In the genomic region with DNA sequence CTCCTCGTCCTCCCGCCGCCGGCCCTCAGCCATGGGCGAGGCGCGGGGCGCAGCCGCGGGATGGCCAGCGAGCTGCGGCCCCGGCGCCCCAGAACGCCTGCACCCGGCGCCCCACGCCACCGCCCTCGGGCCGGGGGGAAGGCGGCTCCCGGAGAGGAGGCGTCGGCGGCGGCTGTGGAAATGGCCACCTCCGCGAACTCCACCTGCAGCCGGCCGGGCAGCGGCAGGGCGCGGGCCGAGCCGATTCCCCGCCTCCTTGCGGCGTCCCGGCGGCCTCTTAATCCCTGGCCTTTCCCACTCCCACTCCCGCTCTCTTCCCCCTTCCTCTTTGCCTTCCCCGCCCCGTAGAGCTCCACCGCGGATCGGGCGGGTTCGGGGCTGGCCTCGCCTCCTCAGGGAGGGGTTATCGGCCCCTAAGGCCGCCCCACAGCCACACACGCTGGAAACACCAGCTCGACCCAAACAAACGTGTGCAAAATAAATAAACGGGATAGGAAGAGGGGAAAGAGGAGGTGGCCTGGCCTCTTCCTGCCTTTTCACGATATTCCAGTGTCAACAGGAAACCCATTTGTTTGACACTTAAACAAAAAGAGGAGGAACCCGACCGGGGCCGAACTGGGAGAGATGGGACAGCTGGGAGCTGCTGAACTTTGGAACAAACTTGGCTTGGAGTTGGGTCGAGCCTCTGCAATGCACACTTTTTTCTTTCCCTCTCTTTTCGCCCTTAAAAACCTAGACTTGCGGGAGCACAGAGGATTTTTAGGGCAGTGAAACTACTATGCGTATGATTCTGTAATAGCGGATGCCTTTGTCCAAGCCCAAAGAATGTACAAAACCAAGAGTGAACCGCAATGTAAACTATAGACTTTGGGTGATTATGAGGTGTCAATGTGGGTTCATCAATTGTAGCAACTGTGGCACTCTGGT, we compare ENCODE assay signal across 8 cellular contexts. TPM values are rescaled to one million over a fixed set of nuclear protein-coding genes. Genes with fewer than 3 reads are reported as not detected.
DNase-seq lines count a peak whose midpoint lies in the region; ATAC-seq and TF ChIP-seq lines count a peak whose summit lies in the region.

A gene with protein sequence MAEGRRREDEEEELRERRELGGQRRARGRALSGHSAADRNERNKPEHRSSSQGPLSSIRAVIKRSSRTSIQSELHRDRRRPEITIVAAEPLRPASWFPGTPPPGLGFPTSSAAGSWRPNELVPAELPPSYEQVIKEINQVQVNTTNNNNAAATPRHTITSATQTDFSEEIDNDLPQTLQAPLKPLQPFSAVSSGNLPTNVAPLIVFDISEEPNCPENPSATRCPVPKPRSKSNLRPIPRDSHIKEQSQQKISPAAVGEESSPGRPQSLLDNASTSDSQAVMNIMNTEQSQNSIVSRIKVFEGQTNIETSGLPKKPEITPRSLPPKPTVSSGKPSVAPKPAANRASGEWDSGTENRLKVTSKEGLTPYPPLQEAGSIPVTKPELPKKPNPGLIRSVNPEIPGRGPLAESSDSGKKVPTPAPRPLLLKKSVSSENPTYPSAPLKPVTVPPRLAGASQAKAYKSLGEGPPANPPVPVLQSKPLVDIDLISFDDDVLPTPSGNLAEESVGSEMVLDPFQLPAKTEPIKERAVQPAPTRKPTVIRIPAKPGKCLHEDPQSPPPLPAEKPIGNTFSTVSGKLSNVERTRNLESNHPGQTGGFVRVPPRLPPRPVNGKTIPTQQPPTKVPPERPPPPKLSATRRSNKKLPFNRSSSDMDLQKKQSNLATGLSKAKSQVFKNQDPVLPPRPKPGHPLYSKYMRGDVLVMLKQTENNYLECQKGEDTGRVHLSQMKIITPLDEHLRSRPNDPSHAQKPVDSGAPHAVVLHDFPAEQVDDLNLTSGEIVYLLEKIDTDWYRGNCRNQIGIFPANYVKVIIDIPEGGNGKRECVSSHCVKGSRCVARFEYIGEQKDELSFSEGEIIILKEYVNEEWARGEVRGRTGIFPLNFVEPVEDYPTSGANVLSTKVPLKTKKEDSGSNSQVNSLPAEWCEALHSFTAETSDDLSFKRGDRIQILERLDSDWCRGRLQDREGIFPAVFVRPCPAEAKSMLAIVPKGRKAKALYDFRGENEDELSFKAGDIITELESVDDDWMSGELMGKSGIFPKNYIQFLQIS (minus strand): TSS at position 286 of the 927 bp plus-strand sequence. CDS start 253 bp downstream, at position 33.

- H2BK120ac ChIP-seq in IMR-90 (ENCODE audit: low read depth, low read length): no peak within 1 kb of the TSS

- no peak within 1 kb of the TSS; the same call in 1 of the 2 replicates for H2AK5ac ChIP-seq in IMR-90 (ENCODE audit: low read depth, low read length)

- intact Hi-C loops in IMR-90 (cut with micrococcal nuclease): loop anchor here (10.0 kb wide), 1 partner anchor 151 kb away; no protein-coding TSS in a partner anchor

- H3K4me3 ChIP-seq in IMR-90 (ENCODE audit: insufficient read depth, low read depth, low read length): peak within 1 kb of the TSS; percentile 53

- DNase-seq in Caki2 (ENCODE audit: low read depth): peak; percentile 84
- peak; percentile 19 for DNase-seq in IMR-90
- peak in 1 of 2 donors; percentile 6 for DNase-seq in activated T-cell treated with anti-CD3 and anti-CD28 coated beads, Interleukin-2, amount 50 U/mL, for 72 hours
- peak in 1 of 2 donors; percentile 71 for DNase-seq in foreskin keratinocyte
- DNase-seq in naive thymus-derived CD8-positive, alpha-beta T cell: no peak
- DNase-seq in AML-193 (lab: John Stamatoyannopoulos, UW): no peak
- no peak for DNase-seq in GF-D8 (lab: John Stamatoyannopoulos, UW)
- no peak for DNase-seq in GM19240 (ENCODE audit: insufficient read length, low spot score)

- H3K36me3 ChIP-seq in IMR-90 (ENCODE audit: control insufficient read depth, insufficient read depth, low read length): no peaks in the 10 kb centered on the region

- H3K9me1 ChIP-seq in IMR-90 (ENCODE audit: insufficient read depth, low read length): no peaks in the 10 kb centered on the region

- peaks cover 1 to 3% of the 10 kb centered on the region in 2 donors for H3K36me3 Mint-ChIP-seq in activated T-cell treated with anti-CD3 and anti-CD28 coated beads, Interleukin-2, amount 50 U/mL, for 72 hours (ENCODE audit: insufficient read depth in 2 of 2)
- H3K36me3 Mint-ChIP-seq in naive thymus-derived CD8-positive, alpha-beta T cell: peaks cover 0 to 5% (median 2%) of the 10 kb centered on the region in 3 donors

- peak within 1 kb of the TSS in 1 of 2 experiments; percentile 32; a peak in 1 of 4 replicates for H4K8ac ChIP-seq in IMR-90 (ENCODE audit: low read depth in 2 of 2, low read length in 2 of 2)

- no peak within 1 kb of the TSS for H2AK9ac ChIP-seq in IMR-90 (replicated peaks; ENCODE audit: low read depth, low read length, poor library complexity)

- dilution Hi-C loops in IMR-90 (cut with HindIII; ENCODE audit: low sequenced_read_pairs, unreplicated experiment): no loop called here

- H3K27ac Mint-ChIP-seq in activated T-cell treated with anti-CD3 and anti-CD28 coated beads, Interleukin-2, amount 50 U/mL, for 72 hours: no peak within 1 kb of the TSS
- no peak within 1 kb of the TSS for H3K27ac Mint-ChIP-seq in naive thymus-derived CD8-positive, alpha-beta T cell

- H3K4me2 ChIP-seq in IMR-90 (ENCODE audit: low read depth, low read length): peak within 1 kb of the TSS; percentile 82

- 0 out of 3 replicates have a peak within 1 kb of the TSS, but pooled peaks have one; percentile 2 for H2BK15ac ChIP-seq in IMR-90 (ENCODE audit: low read depth, low read length)

- ATAC-seq in IMR-90 (ENCODE audit: low read depth) (peak; percentile 91), foreskin keratinocyte (peak; percentile 72)
- peak; percentile 36 to 45 for ATAC-seq in activated T-cell treated with anti-CD3 and anti-CD28 coated beads, Interleukin-2, amount 50 U/mL, for 72 hours (replicated peaks in 1 of 2)
- ATAC-seq in naive thymus-derived CD8-positive, alpha-beta T cell: no peak

- WGBS in IMR-90 (ENCODE audit: extremely low coverage in 2 of 2, insufficient read length in 1 of 2), 2 experiments: 9% methylated on average over 11 of the region's 66 CpGs; no CpG with 5 or more reads in 1 of the 2 experiments

- H3K27me3 ChIP-seq in IMR-90 (ENCODE audit: control insufficient read depth, insufficient read depth, low read length) (no peaks in the 10 kb centered on the region; the same call in 1 of the 2 replicates), foreskin keratinocyte (no peaks in the 10 kb centered on the region)

- CTCF ChIA-PET in IMR-90 (lab: Yijun Ruan, JAX): no interaction called here

- H3K4me3 Mint-ChIP-seq in activated T-cell treated with anti-CD3 and anti-CD28 coated beads, Interleukin-2, amount 50 U/mL, for 72 hours: peak within 1 kb of the TSS; percentile 83 to 92
- peak within 1 kb of the TSS; percentile 62 to 95 (median 74) for H3K4me3 Mint-ChIP-seq in naive thymus-derived CD8-positive, alpha-beta T cell

- H4K91ac ChIP-seq in IMR-90 (ENCODE audit: insufficient read depth, low read depth, low read length): no peak within 1 kb of the TSS

- no peak within 1 kb of the TSS for H2BK20ac ChIP-seq in IMR-90 (ENCODE audit: low read depth, low read length)

- H3K56ac ChIP-seq in IMR-90 (ENCODE audit: extremely low read depth, insufficient read depth, low read length): no peak within 1 kb of the TSS

- H3K23ac ChIP-seq in IMR-90 (ENCODE audit: low read depth, low read length): peak within 1 kb of the TSS; percentile 48; the same call in 1 of the 2 replicates

- 0 out of 4 replicates have a peak, but pooled peaks cover 0 to 3% of the 10 kb centered on the region in 2 experiments for H3K79me1 ChIP-seq in IMR-90 (ENCODE audit: low read depth in 1 of 2, low read length in 2 of 2)

- POLR2A ChIA-PET in IMR-90 (lab: Charles Lee; ENCODE audit: unreplicated experiment): no interaction called here
- POLR2A ChIA-PET in naive thymus-derived CD8-positive, alpha-beta T cell (lab: Charles Lee): no interaction called here

- no peak for TF ChIP-seq CTCF in IMR-90 (conservative IDR thresholded peaks at IDR 0.05; ENCODE audit: low read depth, low read length)
- no peak for TF ChIP-seq CTCF in foreskin keratinocyte (conservative IDR thresholded peaks at IDR 0.05)

- H3K14ac ChIP-seq in IMR-90 (replicated peaks; ENCODE audit: low read depth, low read length): peak within 1 kb of the TSS; percentile 52

- H4K20me1 ChIP-seq in IMR-90 (ENCODE audit: insufficient read depth, low read length): no peaks in the 10 kb centered on the region

- H3K9me3 ChIP-seq in IMR-90 (ENCODE audit: control insufficient read depth, insufficient read depth, low read length): no peaks in the 10 kb centered on the region

- BruUV-seq in IMR-90 (replicated peaks; lab: Mats Ljungman, UMichigan): no TSS peak

- in situ Hi-C loops in Caki2 (cut with HindIII; ENCODE audit: low pct_unique_long_range_greater_than_20kb, low sequenced_read_pairs): no loop called here
- in situ Hi-C loops in IMR-90 (cut with MboI; ENCODE audit: low sequenced_read_pairs): no loop called here

- H3K9ac ChIP-seq in IMR-90 (ENCODE audit: low read depth, low read length): peak within 1 kb of the TSS; percentile 42

- H3K27ac ChIP-seq in IMR-90 (ENCODE audit: insufficient read depth, low read length): no peak within 1 kb of the TSS
- H3K27ac ChIP-seq in foreskin keratinocyte: peak within 1 kb of the TSS; percentile 86

- H3K18ac ChIP-seq in IMR-90 (ENCODE audit: low read depth, low read length): no peak within 1 kb of the TSS

- no peak for TF ChIP-seq RAD21 in IMR-90 (IDR thresholded peaks at IDR 0.05; ENCODE audit: low read length)

- peak within 1 kb of the TSS; percentile 19; the same call in 1 of the 2 replicates for H3K4ac ChIP-seq in IMR-90 (ENCODE audit: low read depth, low read length)

- H3K9me3 Mint-ChIP-seq in activated T-cell treated with anti-CD3 and anti-CD28 coated beads, Interleukin-2, amount 50 U/mL, for 72 hours: peaks cover 0 to under 1% of the 10 kb centered on the region in 2 donors
- H3K9me3 Mint-ChIP-seq in naive thymus-derived CD8-positive, alpha-beta T cell: peaks cover 0 to 6% (median 4%) of the 10 kb centered on the region in 9 donors

- no peak within 1 kb of the TSS; the same call in 1 of the 2 replicates for H4K5ac ChIP-seq in IMR-90 (ENCODE audit: low read depth, low read length)

- peaks cover 7% of the 10 kb centered on the region for H3K4me1 Mint-ChIP-seq in activated T-cell treated with anti-CD3 and anti-CD28 coated beads, Interleukin-2, amount 50 U/mL, for 72 hours (ENCODE audit: low read depth)
- peaks cover 2 to 15% (median 14%) of the 10 kb centered on the region in 4 donors for H3K4me1 Mint-ChIP-seq in naive thymus-derived CD8-positive, alpha-beta T cell

- H2AFZ ChIP-seq in IMR-90 (replicated peaks; ENCODE audit: low read length, poor library complexity): peak within 1 kb of the TSS; percentile 81

- H2BK5ac ChIP-seq in IMR-90 (ENCODE audit: low read depth, low read length, poor library complexity, severe bottlenecking): no peak within 1 kb of the TSS

- no peak for TF ChIP-seq POLR2A in IMR-90 (IDR thresholded peaks at IDR 0.05; ENCODE audit: low read depth, low read length)

- H3K27me3 Mint-ChIP-seq in activated T-cell treated with anti-CD3 and anti-CD28 coated beads, Interleukin-2, amount 50 U/mL, for 72 hours (ENCODE audit: low read depth): peaks cover 64% of the 10 kb centered on the region
- peaks cover 43 to 59% (median 51%) of the 10 kb centered on the region in 5 donors for H3K27me3 Mint-ChIP-seq in naive thymus-derived CD8-positive, alpha-beta T cell

- H3K4me1 ChIP-seq in IMR-90 (ENCODE audit: control insufficient read depth, insufficient read depth, low read length) (no peaks in the 10 kb centered on the region), foreskin keratinocyte (peaks cover 23% of the 10 kb centered on the region)

RNA-seq across cellular contexts. Expression of the gene that starts here (rescaled TPM):
- 4.1 and 5.7 TPM in 2 replicates for total RNA-seq in Caki2 (2014; rRNA removed; shearing (Covaris generic); ENCODE audit: low replicate concordance)
- total RNA-seq in IMR-90 (2012; rRNA removed): 27.2 and 29.7 TPM in 2 replicates
- polyA plus RNA-seq in IMR-90 (2012; rRNA removed): 12.5 and 14.4 TPM in 2 replicates
- 4.0 and 12.4 TPM in 2 replicates for polyA plus RNA-seq in IMR-90 (2012; cell fraction: cytosol; rRNA removed)
- polyA plus RNA-seq in IMR-90 (2012; cell fraction: nucleus; rRNA removed; ENCODE audit: low replicate concordance): 3.9 and 19.0 TPM in 2 replicates
- under 1 TPM in 1 of 2 donors, not detected in 1; 0.74 TPM for total RNA-seq in activated T-cell treated with anti-CD3 and anti-CD28 coated beads, Interleukin-2, amount 50 U/mL, for 72 hours
- 39.4 and 42.4 TPM in 2 replicates for total RNA-seq in foreskin keratinocyte
- 12.8 and 15.1 TPM in 2 replicates for polyA plus RNA-seq in foreskin keratinocyte
- total RNA-seq in naive thymus-derived CD8-positive, alpha-beta T cell: under 1 TPM in 1 of 2 experiments, not detected in 1; 0.42 TPM
- polyA plus RNA-seq in naive thymus-derived CD8-positive, alpha-beta T cell: under 1 TPM; 0.56 to 0.62 (median 0.60) TPM

Comparison
In these comparisons a context has a peak if more than half of its experiments do, and no peak if none do; other contexts are left out.
1. Peak in ATAC-seq in activated T-cell treated with anti-CD3 and anti-CD28 coated beads, Interleukin-2, amount 50 U/mL, for 72 hours; RNA of the gene not detected or under 1 TPM.
2. DNase-seq: peak in Caki2 (single experiment) and IMR-90 (single experiment); none in naive thymus-derived CD8-positive, alpha-beta T cell (0 of 10), AML-193 (0 of 2), GF-D8 (single experiment) and GM19240 (single experiment).
3. ATAC-seq: peak in IMR-90 (single experiment) and foreskin keratinocyte (single experiment); none in naive thymus-derived CD8-positive, alpha-beta T cell (0 of 2).